In genomic region chr16:55779391-55780094, GRCh38 we compare ENCODE assay signal across 25 cellular contexts. TPM values are rescaled to one million over a fixed set of nuclear protein-coding genes. Genes with fewer than 3 reads are reported as not detected.
DNase-seq lines count a peak whose midpoint lies in the region; ATAC-seq and TF ChIP-seq lines count a peak whose summit lies in the region.
"Had no signal": no experiment of that assay in that cellular context is flagged by ENCODE, and none has a peak within 500 bp of the region (broad histone marks: within the 10 kb centered on the region; RNA-seq: fewer than 3 reads in every experiment).

No MANE protein-coding gene starts in this region.

- H2BK12ac ChIP-seq in mesenchymal stem cell (ENCODE audit: low read length in 2 of 2), result no peak overlapping the region

- peaks cover 4 to 19% (median 5%) of the 10 kb centered on the region in 3 donors for H3K27me3 Mint-ChIP-seq in CD14-positive monocyte (ENCODE audit: low read depth in 3 of 3)

- intact Hi-C loops in psoas muscle (cut with DNase I), result no loop called here
- intact Hi-C loops in CD14-positive monocyte (cut with micrococcal nuclease), result no loop called here

- no peak overlapping the region for H3K4me2 ChIP-seq in mesenchymal stem cell (ENCODE audit: low read length, poor library complexity, severe bottlenecking)
- H3K4me2 ChIP-seq: A549; BLaER1 treated with 17β-estradiol and CSF1 and Interleukin-3, amounts not matched to agents 10 nM and 100 nM; GM23338 had no signal

- H3K14ac ChIP-seq in mesenchymal stem cell (ENCODE audit: low read length in 2 of 2), result no peak overlapping the region

- H3K9ac ChIP-seq in mesenchymal stem cell (ENCODE audit: low read length), result no peak overlapping the region
- H3K9ac ChIP-seq: BLaER1 treated with 17β-estradiol and CSF1 and Interleukin-3, amounts not matched to agents 10 nM and 100 nM had no signal

- no peak overlapping the region for H2BK120ac ChIP-seq in mesenchymal stem cell (ENCODE audit: low read depth, low read length)

- TF ChIP-seq CTCF in psoas muscle (IDR thresholded peaks at IDR 0.05) (no peak), CD14-positive monocyte (IDR thresholded peaks at IDR 0.05) (no peak)

- H3K23ac ChIP-seq in mesenchymal stem cell (ENCODE audit: low read length in 2 of 2), result no peak overlapping the region

- H4K91ac ChIP-seq in mesenchymal stem cell (ENCODE audit: low read length), result peak overlapping the region; percentile 68

- ATAC-seq in psoas muscle (peak in 3 of 4 donors; percentile 47 to 72 (median 68)), GM21515 (IDR thresholded peaks at IDR 0.05; ENCODE audit: unreplicated experiment) (no peak)
- ATAC-seq: A549, GM23338, PC-3, SK-N-SH treated with all-trans-retinoic acid at 6 μM for 48 hours, T-helper 17 cell had no signal

- H3K4ac ChIP-seq in mesenchymal stem cell (ENCODE audit: low read depth in 1 of 2, low read length in 2 of 2), result no peak overlapping the region

- H3K36me3 ChIP-seq in mesenchymal stem cell (ENCODE audit: control insufficient read depth in 1 of 2, insufficient read depth in 2 of 2, low read depth in 1 of 2, low read length in 2 of 2), result no peaks in the 10 kb centered on the region
- no peaks in the 10 kb centered on the region for H3K36me3 ChIP-seq in psoas muscle (ENCODE audit: insufficient read depth in 1 of 2, low read depth in 1 of 2)
- H3K36me3 ChIP-seq: BLaER1 treated with 17β-estradiol and CSF1 and Interleukin-3, amounts not matched to agents 10 nM and 100 nM; HAP-1; SJCRH30 had no signal

- no peak overlapping the region for H3K4me3 Mint-ChIP-seq in CD14-positive monocyte
- H3K4me3 Mint-ChIP-seq: CD4-positive, alpha-beta memory T cell; GM23338; T-helper 17 cell had no signal

- H3K4me1 Mint-ChIP-seq in CD14-positive monocyte, result peaks cover 41% of the 10 kb centered on the region
- H3K4me1 Mint-ChIP-seq: CD4-positive, alpha-beta memory T cell; GM23338; T-helper 17 cell had no signal

- H3K79me1 ChIP-seq in mesenchymal stem cell (replicated peaks; ENCODE audit: low read length, poor library complexity, severe bottlenecking), result no peaks in the 10 kb centered on the region

- WGBS in mesenchymal stem cell, result 78% methylated on average over 7 of the region's 7 CpGs
- 70 to 82% (median 81%) methylated on average over 4 to 7 of the region's 7 CpGs for WGBS in psoas muscle, 3 donors

- peaks cover 0 to 2% of the 10 kb centered on the region in 2 donors for H3K36me3 Mint-ChIP-seq in CD14-positive monocyte
- H3K36me3 Mint-ChIP-seq: CD4-positive, alpha-beta memory T cell had no signal

- H3K9me3 ChIP-seq in mesenchymal stem cell (ENCODE audit: control insufficient read depth, low read length), result no peaks in the 10 kb centered on the region
- H3K9me3 ChIP-seq in psoas muscle, result no peaks in the 10 kb centered on the region
- H3K9me3 ChIP-seq: A549, HAP-1, SJCRH30 had no signal

- H2BK15ac ChIP-seq in mesenchymal stem cell (ENCODE audit: low read depth, poor library complexity, severe bottlenecking), result no peak overlapping the region

- H3K9me3 Mint-ChIP-seq in CD14-positive monocyte, result peaks cover 0 to 4% (median 0%) of the 10 kb centered on the region in 7 donors
- H3K9me3 Mint-ChIP-seq: GM23338 had no signal

- peak; percentile 48 for DNase-seq in Daoy (ENCODE audit: low read depth)
- peak; percentile 44 for DNase-seq in NCI-H2029 (lab: John Stamatoyannopoulos, UW)
- no peak for DNase-seq in mesenchymal stem cell
- DNase-seq in psoas muscle, result no peak
- DNase-seq in NCI-H1105 treated with DMSO at 0.1 percent for 48 hours (lab: John Stamatoyannopoulos, UW), result no peak
- no peak for DNase-seq in CD14-positive monocyte (ENCODE audit: low spot score)
- DNase-seq: AML-193; CD4-positive, alpha-beta memory T cell; COR-L47; DND-41; NCI-H2081; NCI-H2171 treated with DMSO at 0.1 percent for 48 hours; NCI-H345; NCI-H524; NCI-H748 treated with DMSO at 0.1 percent for 48 hours; PC-3; SJCRH30; T-helper 17 cell had no signal

- no peak overlapping the region for H3K4me3 ChIP-seq in mesenchymal stem cell (ENCODE audit: insufficient read depth in 1 of 2, low read depth in 1 of 2, low read length in 2 of 2)
- no peak overlapping the region for H3K4me3 ChIP-seq in psoas muscle
- H3K4me3 ChIP-seq: A549; BLaER1 treated with 17β-estradiol and CSF1 and Interleukin-3, amounts not matched to agents 10 nM and 100 nM; GM23338; HAP-1; SJCRH30 had no signal

- peak overlapping the region in 1 of 7 donors; percentile 40 for H3K27ac Mint-ChIP-seq in CD14-positive monocyte
- H3K27ac Mint-ChIP-seq: CD4-positive, alpha-beta memory T cell; GM23338; T-helper 17 cell had no signal

- no peak overlapping the region for H3K18ac ChIP-seq in mesenchymal stem cell (ENCODE audit: low read depth in 1 of 2, low read length in 2 of 2)

- H3K4me1 ChIP-seq in mesenchymal stem cell (ENCODE audit: control insufficient read depth, insufficient read depth, low read depth, low read length), result no peaks in the 10 kb centered on the region
- H3K4me1 ChIP-seq in psoas muscle, result no peaks in the 10 kb centered on the region
- H3K4me1 ChIP-seq: A549, HAP-1, SJCRH30 had no signal

- H2AFZ ChIP-seq in mesenchymal stem cell (ENCODE audit: low read depth, low read length), result no peak overlapping the region
- H2AFZ ChIP-seq: GM23338 had no signal

- no peaks in the 10 kb centered on the region for H3K27me3 ChIP-seq in mesenchymal stem cell (ENCODE audit: control insufficient read depth in 1 of 2, insufficient read depth in 1 of 2, low read length in 2 of 2)
- H3K27me3 ChIP-seq in psoas muscle (ENCODE audit: insufficient read depth in 3 of 3, low read length in 2 of 3), result peaks cover 0 to 2% (median 0%) of the 10 kb centered on the region in 3 donors
- H3K27me3 ChIP-seq: BLaER1 treated with 17β-estradiol and CSF1 and Interleukin-3, amounts not matched to agents 10 nM and 100 nM; SJCRH30 had no signal

- no peak overlapping the region for H2AK5ac ChIP-seq in mesenchymal stem cell (ENCODE audit: low read length, severe bottlenecking)

- no peak overlapping the region for H2BK5ac ChIP-seq in mesenchymal stem cell (ENCODE audit: low read depth, low read length, poor library complexity, severe bottlenecking)

- no peak overlapping the region for H4K8ac ChIP-seq in mesenchymal stem cell (ENCODE audit: low read length)

- no peak overlapping the region for H3K27ac ChIP-seq in mesenchymal stem cell (ENCODE audit: low read length, poor library complexity, severe bottlenecking)
- no peak overlapping the region for H3K27ac ChIP-seq in psoas muscle
- H3K27ac ChIP-seq: A549; BLaER1 treated with 17β-estradiol and CSF1 and Interleukin-3, amounts not matched to agents 10 nM and 100 nM; HL-60; SJCRH30 had no signal

RNA-seq across cellular contexts. Expression of gene CES1, which starts 53.4 kb away (rescaled TPM):
- total RNA-seq in Daoy (2014; rRNA removed; shearing (Covaris generic)), result 0.17 and 9.0 TPM in 2 replicates
- 7.0 TPM for polyA plus RNA-seq in mesenchymal stem cell (2013, experiment 1 of 2)
- 6.7 TPM for polyA plus RNA-seq in mesenchymal stem cell (2013, experiment 2 of 2)
- 1 to 10 TPM; 1.3 to 4.9 (median 2.9) TPM for total RNA-seq in psoas muscle
- 1 to 10 TPM; 1.5 to 3.8 (median 3.4) TPM for polyA plus RNA-seq in psoas muscle
- 100 to 1,000 TPM in 1 of 2 donors, 10 to 100 TPM in 1; 38.4 to 190 TPM for polyA plus RNA-seq in CD14-positive monocyte
- total RNA-seq: GM23338, PC-3, SJCRH30 had no signal

Comparison
In these comparisons a context has a peak if more than half of its experiments do, and no peak if none do; other contexts are left out.
1. DNase-seq: peak in Daoy (single experiment) and NCI-H2029 (single experiment); none in mesenchymal stem cell (single experiment), psoas muscle (0 of 2), NCI-H1105 treated with DMSO at 0.1 percent for 48 hours (single experiment) and CD14-positive monocyte (single experiment).